In genomic region chr18:11721720-11722119, GRCh38 we compare ENCODE assay signal across 1 cellular context.
TF ChIP-seq lines count a peak whose summit lies in the region.

No MANE protein-coding gene starts in this region.

TF ChIP-seq in HEK293, 187 proteins besides CTCF, POLR2A, EP300 and RAD21 (continued from another document and continues in another):
- TF ChIP-seq, protein P1, sequence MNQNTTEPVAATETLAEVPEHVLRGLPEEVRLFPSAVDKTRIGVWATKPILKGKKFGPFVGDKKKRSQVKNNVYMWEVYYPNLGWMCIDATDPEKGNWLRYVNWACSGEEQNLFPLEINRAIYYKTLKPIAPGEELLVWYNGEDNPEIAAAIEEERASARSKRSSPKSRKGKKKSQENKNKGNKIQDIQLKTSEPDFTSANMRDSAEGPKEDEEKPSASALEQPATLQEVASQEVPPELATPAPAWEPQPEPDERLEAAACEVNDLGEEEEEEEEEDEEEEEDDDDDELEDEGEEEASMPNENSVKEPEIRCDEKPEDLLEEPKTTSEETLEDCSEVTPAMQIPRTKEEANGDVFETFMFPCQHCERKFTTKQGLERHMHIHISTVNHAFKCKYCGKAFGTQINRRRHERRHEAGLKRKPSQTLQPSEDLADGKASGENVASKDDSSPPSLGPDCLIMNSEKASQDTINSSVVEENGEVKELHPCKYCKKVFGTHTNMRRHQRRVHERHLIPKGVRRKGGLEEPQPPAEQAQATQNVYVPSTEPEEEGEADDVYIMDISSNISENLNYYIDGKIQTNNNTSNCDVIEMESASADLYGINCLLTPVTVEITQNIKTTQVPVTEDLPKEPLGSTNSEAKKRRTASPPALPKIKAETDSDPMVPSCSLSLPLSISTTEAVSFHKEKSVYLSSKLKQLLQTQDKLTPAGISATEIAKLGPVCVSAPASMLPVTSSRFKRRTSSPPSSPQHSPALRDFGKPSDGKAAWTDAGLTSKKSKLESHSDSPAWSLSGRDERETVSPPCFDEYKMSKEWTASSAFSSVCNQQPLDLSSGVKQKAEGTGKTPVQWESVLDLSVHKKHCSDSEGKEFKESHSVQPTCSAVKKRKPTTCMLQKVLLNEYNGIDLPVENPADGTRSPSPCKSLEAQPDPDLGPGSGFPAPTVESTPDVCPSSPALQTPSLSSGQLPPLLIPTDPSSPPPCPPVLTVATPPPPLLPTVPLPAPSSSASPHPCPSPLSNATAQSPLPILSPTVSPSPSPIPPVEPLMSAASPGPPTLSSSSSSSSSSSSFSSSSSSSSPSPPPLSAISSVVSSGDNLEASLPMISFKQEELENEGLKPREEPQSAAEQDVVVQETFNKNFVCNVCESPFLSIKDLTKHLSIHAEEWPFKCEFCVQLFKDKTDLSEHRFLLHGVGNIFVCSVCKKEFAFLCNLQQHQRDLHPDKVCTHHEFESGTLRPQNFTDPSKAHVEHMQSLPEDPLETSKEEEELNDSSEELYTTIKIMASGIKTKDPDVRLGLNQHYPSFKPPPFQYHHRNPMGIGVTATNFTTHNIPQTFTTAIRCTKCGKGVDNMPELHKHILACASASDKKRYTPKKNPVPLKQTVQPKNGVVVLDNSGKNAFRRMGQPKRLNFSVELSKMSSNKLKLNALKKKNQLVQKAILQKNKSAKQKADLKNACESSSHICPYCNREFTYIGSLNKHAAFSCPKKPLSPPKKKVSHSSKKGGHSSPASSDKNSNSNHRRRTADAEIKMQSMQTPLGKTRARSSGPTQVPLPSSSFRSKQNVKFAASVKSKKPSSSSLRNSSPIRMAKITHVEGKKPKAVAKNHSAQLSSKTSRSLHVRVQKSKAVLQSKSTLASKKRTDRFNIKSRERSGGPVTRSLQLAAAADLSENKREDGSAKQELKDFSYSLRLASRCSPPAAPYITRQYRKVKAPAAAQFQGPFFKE (tag by site-specific recombination; IDR thresholded peaks at IDR 0.05; ENCODE audit: borderline replicate concordance) = no peak
- TF ChIP-seq MEIS1 (CRISPR knock-in tag; IDR thresholded peaks at IDR 0.05; ENCODE audit: borderline replicate concordance) = no peak
- TF ChIP-seq, protein P2, sequence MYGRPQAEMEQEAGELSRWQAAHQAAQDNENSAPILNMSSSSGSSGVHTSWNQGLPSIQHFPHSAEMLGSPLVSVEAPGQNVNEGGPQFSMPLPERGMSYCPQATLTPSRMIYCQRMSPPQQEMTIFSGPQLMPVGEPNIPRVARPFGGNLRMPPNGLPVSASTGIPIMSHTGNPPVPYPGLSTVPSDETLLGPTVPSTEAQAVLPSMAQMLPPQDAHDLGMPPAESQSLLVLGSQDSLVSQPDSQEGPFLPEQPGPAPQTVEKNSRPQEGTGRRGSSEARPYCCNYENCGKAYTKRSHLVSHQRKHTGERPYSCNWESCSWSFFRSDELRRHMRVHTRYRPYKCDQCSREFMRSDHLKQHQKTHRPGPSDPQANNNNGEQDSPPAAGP (tag by site-specific recombination; IDR thresholded peaks at IDR 0.05) = no peak
- no peak for TF ChIP-seq ZNF600 (tag by site-specific recombination; IDR thresholded peaks at IDR 0.05)
- TF ChIP-seq GLIS1 (tag by site-specific recombination; IDR thresholded peaks at IDR 0.05) = no peak
- TF ChIP-seq ZNF146 (tag by site-specific recombination; IDR thresholded peaks at IDR 0.05) = no peak
- TF ChIP-seq ZNF350 (tag by site-specific recombination; IDR thresholded peaks at IDR 0.05) = no peak
- TF ChIP-seq ZIC2 (tag by site-specific recombination; IDR thresholded peaks at IDR 0.05) = no peak
- no peak for TF ChIP-seq MYNN (tag by site-specific recombination; IDR thresholded peaks at IDR 0.05; ENCODE audit: borderline replicate concordance)
- TF ChIP-seq ZSCAN18 (tag by site-specific recombination; IDR thresholded peaks at IDR 0.05) = no peak
- TF ChIP-seq ZNF530 (tag by site-specific recombination; IDR thresholded peaks at IDR 0.05; ENCODE audit: low read depth) = no peak
- TF ChIP-seq KLF1 (tag by site-specific recombination; IDR thresholded peaks at IDR 0.05) = no peak
- no peak for TF ChIP-seq ZNF433 (tag by site-specific recombination; IDR thresholded peaks at IDR 0.05; ENCODE audit: low read depth)
- TF ChIP-seq ZNF544 (tag by site-specific recombination; IDR thresholded peaks at IDR 0.05) = no peak
- no peak for TF ChIP-seq ZNF785 (tag by site-specific recombination; IDR thresholded peaks at IDR 0.05)
- TF ChIP-seq ZBTB1 (tag by site-specific recombination; IDR thresholded peaks at IDR 0.05) = no peak
- no peak for TF ChIP-seq ZNF488 (tag by site-specific recombination; IDR thresholded peaks at IDR 0.05)
- no peak for TF ChIP-seq MZF1 (tag by site-specific recombination; IDR thresholded peaks at IDR 0.05; ENCODE audit: borderline replicate concordance)
- 0 out of 2 replicates have a peak, but pooled peaks have one; percentile 22 for TF ChIP-seq ZNF629 (tag by site-specific recombination; IDR thresholded peaks at IDR 0.05)
- TF ChIP-seq ZNF391 (tag by site-specific recombination; IDR thresholded peaks at IDR 0.05; ENCODE audit: borderline replicate concordance, low read depth) = no peak
- TF ChIP-seq ZNF366 (tag by site-specific recombination; conservative IDR thresholded peaks at IDR 0.05) = no peak
- TF ChIP-seq KLF8 (tag by site-specific recombination; IDR thresholded peaks at IDR 0.05) = no peak
- TF ChIP-seq ZXDB (tag by site-specific recombination; IDR thresholded peaks at IDR 0.05) = peak; percentile 67; the same call in 1 of the 2 replicates
- TF ChIP-seq ZNF324 (tag by site-specific recombination; IDR thresholded peaks at IDR 0.05) = no peak
- TF ChIP-seq ZNF23 (tag by site-specific recombination; IDR thresholded peaks at IDR 0.05; ENCODE audit: borderline replicate concordance) = no peak
- TF ChIP-seq REST (tag by site-specific recombination; IDR thresholded peaks at IDR 0.05) = no peak
- no peak for TF ChIP-seq ZBTB6 (tag by site-specific recombination; IDR thresholded peaks at IDR 0.05)
- TF ChIP-seq GLIS2 (tag by site-specific recombination; IDR thresholded peaks at IDR 0.05) = no peak
- no peak for TF ChIP-seq ZSCAN16 (tag by site-specific recombination; IDR thresholded peaks at IDR 0.05)
- no peak for TF ChIP-seq RBAK (tag by site-specific recombination; IDR thresholded peaks at IDR 0.05)
- TF ChIP-seq BCL6B (tag by site-specific recombination; IDR thresholded peaks at IDR 0.05) = no peak
- TF ChIP-seq ZNF155 (tag by site-specific recombination; IDR thresholded peaks at IDR 0.05) = no peak
- TF ChIP-seq ZBTB7A (tag by site-specific recombination; IDR thresholded peaks at IDR 0.05; ENCODE audit: low read depth) = no peak
- no peak for TF ChIP-seq TCF7L2 (IDR thresholded peaks at IDR 0.05; ENCODE audit: borderline replicate concordance, low read depth, low read length)
- TF ChIP-seq ZNF580 (tag by site-specific recombination; IDR thresholded peaks at IDR 0.05) = 0 out of 2 replicates have a peak, but pooled peaks have one; percentile 18
- TF ChIP-seq PBX3 (CRISPR knock-in tag; IDR thresholded peaks at IDR 0.05) = no peak
- no peak for TF ChIP-seq YY1 (tag by site-specific recombination; IDR thresholded peaks at IDR 0.05)
- no peak for TF ChIP-seq ZNF621 (tag by site-specific recombination; IDR thresholded peaks at IDR 0.05)
- no peak for TF ChIP-seq ZNF239 (tag by site-specific recombination; IDR thresholded peaks at IDR 0.05)
- TF ChIP-seq ZNF660 (tag by site-specific recombination; IDR thresholded peaks at IDR 0.05) = no peak
- no peak for TF ChIP-seq SCRT1 (tag by site-specific recombination; IDR thresholded peaks at IDR 0.05; ENCODE audit: borderline replicate concordance)
- TF ChIP-seq ZNF521 (tag by site-specific recombination; IDR thresholded peaks at IDR 0.05) = no peak
- peak; percentile 62; the same call in 1 of the 2 replicates for TF ChIP-seq ZNF501 (tag by site-specific recombination; IDR thresholded peaks at IDR 0.05)
- no peak for TF ChIP-seq ZNF132 (tag by site-specific recombination; IDR thresholded peaks at IDR 0.05; ENCODE audit: borderline replicate concordance)
- TF ChIP-seq SETDB1 (IDR thresholded peaks at IDR 0.05; ENCODE audit: insufficient read length, low read length) = no peak
- no peak for TF ChIP-seq REPIN1 (tag by site-specific recombination; IDR thresholded peaks at IDR 0.05; ENCODE audit: low read depth)
- TF ChIP-seq IKZF3 (tag by site-specific recombination; IDR thresholded peaks at IDR 0.05) = no peak
- TF ChIP-seq ZNF221 (tag by site-specific recombination; IDR thresholded peaks at IDR 0.05; ENCODE audit: borderline replicate concordance) = no peak
- no peak for TF ChIP-seq BCL11A (tag by site-specific recombination; IDR thresholded peaks at IDR 0.05; ENCODE audit: low read depth)
- no peak for TF ChIP-seq ZNF37A (tag by site-specific recombination; IDR thresholded peaks at IDR 0.05)
- TF ChIP-seq ZNF248 (tag by site-specific recombination; IDR thresholded peaks at IDR 0.05) = no peak
- TF ChIP-seq ZNF266 (tag by site-specific recombination; IDR thresholded peaks at IDR 0.05; ENCODE audit: low read depth) = no peak
